24 cellular contexts compared by ENCODE assay signal in genomic region chr20:24837721-24838456, GRCh38.
DNase-seq lines count a peak whose midpoint lies in the region; ATAC-seq and TF ChIP-seq lines count a peak whose summit lies in the region.
"Had no signal": no experiment of that assay in that cellular context is flagged by ENCODE, and none has a peak within 500 bp of the region (broad histone marks: within the 10 kb centered on the region; RNA-seq: fewer than 3 reads in every experiment).

No MANE protein-coding gene starts in this region.

- H3K27me3 ChIP-seq in brain microvascular endothelial cell (replicated peaks) = no peaks in the 10 kb centered on the region
- H3K27me3 ChIP-seq: tibial artery had no signal

- peak; percentile 0 for DNase-seq in 8988T
- DNase-seq in HS-27A (ENCODE audit: low read depth) = peak; percentile 20
- peak; percentile 11 for DNase-seq in brain microvascular endothelial cell
- DNase-seq in left kidney (ENCODE audit: low read depth, low spot score) = peak; percentile 27
- DNase-seq in NCI-H1930 (lab: John Stamatoyannopoulos, UW) = no peak
- no peak for DNase-seq in GM19240 (ENCODE audit: insufficient read length, low spot score)
- DNase-seq: activated CD4-positive, alpha-beta memory T cell treated with anti-CD3 and anti-CD28 coated beads for 36 hours; activated naive CD4-positive, alpha-beta T cell treated with anti-CD3 and anti-CD28 coated beads, Interleukin-2, amount 10 ng/mL, durations not matched to agents 7 days and 5 days; activated T-cell treated with anti-CD3 and anti-CD28 coated beads, Interleukin-2, amount 50 U/mL, for 4 hours; CD8-positive, alpha-beta T cell; DMS79; heart left ventricle; KG1; NCI-H1048; NCI-H2029 treated with DMSO at 0.1 percent for 48 hours; NCI-H510A; stimulated activated CD4-positive, alpha-beta T cell treated with anti-CD3 and anti-CD28 coated beads, Interleukin-15, amount 100 ng/mL, for 24 hours; stimulated activated naive CD4-positive, alpha-beta T cell; T-helper 2 cell; tibial artery had no signal

- TF ChIP-seq CTCF in brain microvascular endothelial cell (IDR thresholded peaks at IDR 0.05; ENCODE audit: low read depth, low read length, missing control alignments) = no peak

- ATAC-seq in GM19324 (IDR thresholded peaks at IDR 0.05; ENCODE audit: low FRiP score, unreplicated experiment) (no peak), GM19455 (IDR thresholded peaks at IDR 0.05; ENCODE audit: unreplicated experiment) (no peak)
- ATAC-seq: activated T-cell treated with anti-CD3 and anti-CD28 coated beads, Interleukin-2, amount 50 U/mL, for 4 hours; CD8-positive, alpha-beta T cell; heart left ventricle; WTC11 had no signal

- H3K36me3 ChIP-seq in brain microvascular endothelial cell (replicated peaks) = no peaks in the 10 kb centered on the region
- H3K36me3 ChIP-seq: heart left ventricle, tibial artery had no signal

- in situ Hi-C loops in brain microvascular endothelial cell (cut with HindIII; ENCODE audit: low pct_ligation_motif_present, low sequenced_read_pairs) = no loop called here

- H3K27ac ChIP-seq in brain microvascular endothelial cell = no peak overlapping the region
- H3K27ac ChIP-seq: heart left ventricle, HL-60, tibial artery had no signal

- H3K4me3 ChIP-seq in brain microvascular endothelial cell (ENCODE audit: low read depth, low read length) = no peak overlapping the region
- H3K4me3 ChIP-seq: heart left ventricle, tibial artery had no signal

Comparison
In these comparisons a context has a peak if more than half of its experiments do, and no peak if none do; other contexts are left out.
1. DNase-seq: peak in 8988T (single experiment), HS-27A (single experiment), brain microvascular endothelial cell (single experiment) and left kidney (single experiment); none in NCI-H1930 (0 of 2) and GM19240 (single experiment).